In genomic region chr5:73336366-73336765, GRCh38 we compare ENCODE assay signal across 16 cellular contexts.
DNase-seq lines count a peak whose midpoint lies in the region; ATAC-seq and TF ChIP-seq lines count a peak whose summit lies in the region.
"Had no signal": no experiment of that assay in that cellular context is flagged by ENCODE, and none has a peak within 500 bp of the region (broad histone marks: within the 10 kb centered on the region; RNA-seq: fewer than 3 reads in every experiment).

No MANE protein-coding gene starts in this region.

- H3K4me1 Mint-ChIP-seq in activated CD4-positive, alpha-beta T cell treated with anti-CD3 and anti-CD28 coated beads, Interleukin-2, amount 10 ng/mL, durations not matched to agents 24 days and 14 days: no peaks in the 10 kb centered on the region

- intact Hi-C loops in prostate gland (cut with DNase I): no loop called here
- intact Hi-C loops in activated CD4-positive, alpha-beta T cell treated with anti-CD3 and anti-CD28 coated beads, Interleukin-2, amount 10 ng/mL, durations not matched to agents 24 days and 14 days (cut with micrococcal nuclease): no loop called here

- H3K4me3 Mint-ChIP-seq in activated CD4-positive, alpha-beta T cell treated with anti-CD3 and anti-CD28 coated beads, Interleukin-2, amount 10 ng/mL, durations not matched to agents 24 days and 14 days: no peak overlapping the region
- H3K4me3 Mint-ChIP-seq: CD4-positive, alpha-beta T cell had no signal

- peaks cover 5% of the 10 kb centered on the region for H3K4me1 ChIP-seq in prostate gland (replicated peaks)

- H3K27me3 Mint-ChIP-seq in activated CD4-positive, alpha-beta T cell treated with anti-CD3 and anti-CD28 coated beads, Interleukin-2, amount 10 ng/mL, durations not matched to agents 24 days and 14 days: peaks cover 16% of the 10 kb centered on the region

- H3K36me3 ChIP-seq in prostate gland: no peaks in the 10 kb centered on the region

- no peaks in the 10 kb centered on the region for H3K9me3 Mint-ChIP-seq in activated CD4-positive, alpha-beta T cell treated with anti-CD3 and anti-CD28 coated beads, Interleukin-2, amount 10 ng/mL, durations not matched to agents 24 days and 14 days

- no peak overlapping the region for H3K4me3 ChIP-seq in prostate gland

- H3K27me3 ChIP-seq in prostate gland (replicated peaks; ENCODE audit: insufficient read depth): no peaks in the 10 kb centered on the region

- 88% methylated on average over 2 of the region's 2 CpGs for WGBS in prostate gland

- TF ChIP-seq POLR2A in prostate gland (IDR thresholded peaks at IDR 0.05): no peak

- H3K27ac ChIP-seq in VCaP (peak overlapping the region; percentile 95), prostate gland (no peak overlapping the region)

- H3K27ac Mint-ChIP-seq in activated CD4-positive, alpha-beta T cell treated with anti-CD3 and anti-CD28 coated beads, Interleukin-2, amount 10 ng/mL, durations not matched to agents 24 days and 14 days: no peak overlapping the region
- H3K27ac Mint-ChIP-seq: CD4-positive, alpha-beta T cell had no signal

- no peaks in the 10 kb centered on the region for H3K36me3 Mint-ChIP-seq in activated CD4-positive, alpha-beta T cell treated with anti-CD3 and anti-CD28 coated beads, Interleukin-2, amount 10 ng/mL, durations not matched to agents 24 days and 14 days (ENCODE audit: low read depth)

- DNase-seq in Daoy (ENCODE audit: low read depth) (peak; percentile 59), HT1080 (ENCODE audit: low read depth) (peak; percentile 72), kidney tubule cell (ENCODE audit: low spot score) (peak; percentile 19), prostate gland (ENCODE audit: low spot score) (no peak)
- DNase-seq in activated CD4-positive, alpha-beta T cell treated with anti-CD3 and anti-CD28 coated beads, Interleukin-2, amount 10 ng/mL, durations not matched to agents 24 days and 14 days: no peak
- DNase-seq: CD4-positive, alpha-beta T cell; DMS53; H7; KBM-7; NCI-H1105 treated with DMSO at 0.1 percent for 48 hours; NCI-H1694; NCI-H2081 treated with DMSO at 0.1 percent for 48 hours; NCI-H510A; PC-3 had no signal

- TF ChIP-seq CTCF in VCaP (conservative IDR thresholded peaks at IDR 0.05): no peak
- TF ChIP-seq CTCF in prostate gland (IDR thresholded peaks at IDR 0.05): no peak

- no peaks in the 10 kb centered on the region for H3K9me3 ChIP-seq in prostate gland

- ATAC-seq in GM21786 (IDR thresholded peaks at IDR 0.05; ENCODE audit: unreplicated experiment): no peak
- ATAC-seq: PC-3 had no signal

Comparison
In these comparisons a context has a peak if more than half of its experiments do, and no peak if none do; other contexts are left out.
1. DNase-seq: peak in Daoy (single experiment), HT1080 (single experiment) and kidney tubule cell (single experiment); none in prostate gland (single experiment) and activated CD4-positive, alpha-beta T cell treated with anti-CD3 and anti-CD28 coated beads, Interleukin-2, amount 10 ng/mL, durations not matched to agents 24 days and 14 days (single experiment).